In the genomic region with DNA sequence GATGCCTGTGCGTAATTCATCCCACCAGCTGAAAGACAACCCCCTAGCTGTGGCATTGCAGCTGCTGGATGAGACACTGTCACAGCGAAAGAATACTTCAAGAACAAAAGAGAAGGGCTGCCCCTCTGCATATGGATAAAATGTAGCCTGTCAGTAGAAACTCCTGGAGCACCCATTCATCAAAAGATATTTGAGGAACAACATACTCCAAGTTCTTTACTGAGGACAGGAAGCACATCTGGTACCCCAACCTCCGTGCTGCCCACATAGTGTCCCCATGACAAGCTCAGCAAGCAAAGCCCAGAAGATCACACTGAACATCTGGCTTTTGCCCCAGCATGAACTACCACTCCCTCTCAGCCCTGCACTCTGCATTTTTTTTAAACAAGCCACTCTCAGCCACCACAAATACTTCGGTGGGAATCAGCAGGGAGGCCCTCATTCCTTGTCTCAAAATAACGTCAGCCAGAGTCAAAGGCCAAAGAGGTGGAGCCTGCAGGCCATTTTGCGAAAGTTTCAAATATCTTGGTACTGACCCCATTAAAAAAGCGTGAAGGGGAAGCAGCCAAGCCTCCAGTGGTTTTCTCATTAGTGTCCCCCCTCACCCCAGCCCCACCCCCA, we compare ENCODE assay signal across 8 cellular contexts. TPM values are rescaled to one million over a fixed set of nuclear protein-coding genes. Genes with fewer than 3 reads are reported as not detected.
A peak's percentile ranks its signal among the peaks of the same experiment; 100 is the strongest.
DNase-seq lines count a peak whose midpoint lies in the region; ATAC-seq and TF ChIP-seq lines count a peak whose summit lies in the region.

No MANE protein-coding gene starts in this region.

- no peaks in the 10 kb centered on the region for H3K27me3 ChIP-seq in stomach smooth muscle (ENCODE audit: control insufficient read depth in 1 of 2, insufficient read depth in 2 of 2, low read length in 2 of 2)

- peak overlapping the region; percentile 82 to 86 for H3K9ac ChIP-seq in stomach smooth muscle (ENCODE audit: low read length in 2 of 2)

- peak; percentile 42 for DNase-seq in NCI-H82 (lab: John Stamatoyannopoulos, UW)
- no peak for DNase-seq in NCI-H82 treated with DMSO at 0.1 percent for 48 hours (lab: John Stamatoyannopoulos, UW; ENCODE audit: unreplicated experiment)
- DNase-seq in NCI-H460 (ENCODE audit: extremely low read depth, low read depth) = peak; percentile 59
- peak; percentile 94 to 95 for DNase-seq in cardiac fibroblast (ENCODE audit: low read depth in 2 of 2)
- peak; percentile 61 for DNase-seq in kidney glomerular epithelial cell (lab: John Stamatoyannopoulos, UW)
- no peak for DNase-seq in activated gamma-delta T cell treated with Interleukin-2 at 50 U/mL for 16 hours

- no peak for TF ChIP-seq CTCF in cardiac fibroblast (IDR thresholded peaks at IDR 0.05; ENCODE audit: low read depth, low read length)

- no peaks in the 10 kb centered on the region for H3K9me3 ChIP-seq in stomach smooth muscle (ENCODE audit: control insufficient read depth in 2 of 2, low read length in 2 of 2)

- peak overlapping the region; percentile 95 for H3K27ac ChIP-seq in stomach smooth muscle (ENCODE audit: low read length)

- peaks cover 30% of the 10 kb centered on the region for H3K4me1 ChIP-seq in stomach smooth muscle (ENCODE audit: control insufficient read depth, insufficient read depth, low read length)

- H3K4me3 ChIP-seq in cardiac fibroblast (replicated peaks in 1 of 2; ENCODE audit: low read depth in 2 of 2, low read length in 2 of 2) = peak overlapping the region; percentile 80 to 97
- peak overlapping the region; percentile 68 to 98 for H3K4me3 ChIP-seq in stomach smooth muscle (ENCODE audit: low read length in 2 of 2)

- no peaks in the 10 kb centered on the region for H3K36me3 ChIP-seq in stomach smooth muscle (ENCODE audit: control insufficient read depth in 2 of 2, insufficient read depth in 2 of 2, low read length in 2 of 2)

- no peak for ATAC-seq in GM19023 (IDR thresholded peaks at IDR 0.05; ENCODE audit: unreplicated experiment)

RNA-seq across cellular contexts. Expression of a gene that starts 1.7 kb away (rescaled TPM):
- total RNA-seq in NCI-H460 (2014; rRNA removed; shearing (Covaris generic)) = 18.2 and 20.1 TPM in 2 replicates
- 6.3 and 8.0 TPM in 2 replicates for polyA plus RNA-seq in NCI-H460 (2014; cell fraction: nucleus; rRNA removed)

Comparison
In these comparisons a context has a peak if more than half of its experiments do, and no peak if none do; other contexts are left out.
1. DNase-seq: peak in NCI-H82 (single experiment), NCI-H460 (single experiment), cardiac fibroblast (2 of 2) and kidney glomerular epithelial cell (single experiment); none in NCI-H82 treated with DMSO at 0.1 percent for 48 hours (single experiment) and activated gamma-delta T cell treated with Interleukin-2 at 50 U/mL for 16 hours (single experiment).